7 cellular contexts compared by ENCODE assay signal in the genomic region with DNA sequence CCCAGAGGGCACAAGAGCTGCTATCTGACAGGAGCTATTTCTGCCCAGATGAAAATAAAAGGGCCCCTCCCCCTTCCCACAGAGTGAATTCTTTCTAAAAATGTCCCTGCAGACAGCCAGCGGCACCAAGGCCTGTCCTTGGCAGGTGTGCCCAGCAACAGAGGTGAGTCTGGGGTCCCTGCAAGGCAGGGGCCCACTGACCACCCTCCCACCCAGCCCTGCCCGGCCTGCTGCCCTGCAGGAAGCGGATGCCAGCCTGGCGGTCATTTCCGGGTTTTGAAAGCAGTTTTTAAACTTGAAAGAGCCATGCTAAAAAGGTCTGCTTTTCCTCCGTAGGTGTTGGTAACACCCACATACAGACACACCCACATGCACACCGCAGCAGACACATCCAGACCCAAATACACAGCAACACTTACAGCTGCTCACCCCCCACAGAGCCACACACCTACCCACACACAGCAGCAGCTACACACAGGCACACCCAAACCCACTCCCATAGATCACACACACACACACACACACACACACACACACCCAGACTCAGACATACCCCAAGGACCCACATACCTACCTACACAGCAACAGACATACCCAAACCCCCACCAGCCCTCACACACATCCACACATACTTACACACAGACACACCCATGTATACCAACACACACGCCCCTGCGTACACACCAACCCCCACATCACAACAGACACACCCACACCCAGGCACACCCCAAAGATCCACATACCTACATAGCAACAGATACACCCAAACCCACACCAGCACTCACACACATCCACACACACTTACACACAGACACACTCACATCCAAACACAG. TPM values are rescaled to one million over a fixed set of nuclear protein-coding genes. Genes with fewer than 3 reads are reported as not detected.
DNase-seq lines count a peak whose midpoint lies in the region; ATAC-seq, FAIRE-seq and TF ChIP-seq lines count a peak whose summit lies in the region.

No MANE protein-coding gene starts in this region.

- TF ChIP-seq RAD21 in GM12878 (IDR thresholded peaks at IDR 0.05; ENCODE audit: insufficient read depth, low read depth, low read length): no peak

- no peaks in the 10 kb centered on the region for H3K27me3 ChIP-seq in GM12878 (replicated peaks in 1 of 2; ENCODE audit: control insufficient read depth in 2 of 2, insufficient read depth in 2 of 2, low read length in 1 of 2)

- H3K79me2 ChIP-seq in GM12878 (ENCODE audit: control insufficient read depth, insufficient read depth, low read length): peaks cover 34% of the 10 kb centered on the region

- no peak for TF ChIP-seq CTCF in GM12878 (IDR thresholded peaks at IDR 0.05 in 2 of 3, conservative IDR thresholded peaks at IDR 0.05 in 1 of 3; ENCODE audit: control insufficient read depth in 2 of 3, extremely low read depth in 1 of 3, insufficient read depth in 1 of 3, low read depth in 3 of 3, low read length in 3 of 3)

- H3K36me3 ChIP-seq in GM12878 (ENCODE audit: control insufficient read depth in 2 of 2, insufficient read depth in 2 of 2, low read length in 1 of 2): no peaks in the 10 kb centered on the region; a peak in 1 of 4 replicates

- 0% methylated on average over 9 of the region's 9 CpGs for WGBS in GM12878 (ENCODE audit: insufficient coverage, insufficient replicate concordance, low lambda C conversion rate, missing lambda C conversion rate)

- ATAC-seq in GM18868 (IDR thresholded peaks at IDR 0.05; ENCODE audit: unreplicated experiment): peak; percentile 37
- peak; percentile 36 for ATAC-seq in HG03439 (IDR thresholded peaks at IDR 0.05; ENCODE audit: unreplicated experiment)
- peak; percentile 55 for ATAC-seq in GM12878

- H3K4me1 ChIP-seq in GM12878 (ENCODE audit: control insufficient read depth, insufficient read depth, low read length): peaks cover 31% of the 10 kb centered on the region

- POLR2A ChIA-PET in GM12878 (lab: Charles Lee): interaction anchor here (0.5 to 2.5 kb wide), 12 partner anchors 10 to 249 kb away, joined by 3 to 14 read pairs (median 5); no protein-coding TSS in a partner anchor

- peak overlapping the region; percentile 81 for H3K4me3 ChIP-seq in GM12878

- TF ChIP-seq EP300 in GM12878 (IDR thresholded peaks at IDR 0.05; ENCODE audit: borderline replicate concordance in 1 of 2, control insufficient read depth in 1 of 2, low read depth in 2 of 2, low read length in 2 of 2): 0 out of 4 replicates have a peak, but pooled peaks of 1 of the 2 experiments have one; percentile 17

- no peak for TF ChIP-seq POLR2A in GM12878 (IDR thresholded peaks at IDR 0.05; ENCODE audit: low read depth, low read length)

- H4K20me1 ChIP-seq in GM12878 (ENCODE audit: control insufficient read depth, insufficient read depth): no peaks in the 10 kb centered on the region

- no TSS peak for BruUV-seq in GM12878 (replicated peaks; lab: Mats Ljungman, UMichigan)

- H2AFZ ChIP-seq in GM12878 (ENCODE audit: control insufficient read depth, low read depth, low read length): peak overlapping the region; percentile 89

- CTCF ChIA-PET in GM12878 (lab: Yijun Ruan, JAX): interaction anchor here (0.6 to 2.6 kb wide), 14 partner anchors 8 to 444 kb away, joined by 3 to 9 read pairs (median 4); no protein-coding TSS in a partner anchor

- in situ Hi-C loops in GM12878 (cut with MboI): no loop called here

- no peaks in the 10 kb centered on the region for H3K9me3 ChIP-seq in GM12878 (replicated peaks; ENCODE audit: control insufficient read depth, insufficient read depth, low read length)

- peak overlapping the region; percentile 82 for H3K9ac ChIP-seq in GM12878 (ENCODE audit: control insufficient read depth, insufficient read depth, low read length)

- H3K4me2 ChIP-seq in GM12878 (ENCODE audit: control insufficient read depth, insufficient read depth): peak overlapping the region; percentile 99

- intact Hi-C loops in GM12878 (cut with micrococcal nuclease; ENCODE audit: unreplicated experiment): loop anchor here (1.0 kb wide), 1 partner anchor 44 kb away; no protein-coding TSS in a partner anchor

- SMC1A ChIA-PET in GM12878 (lab: Charles Lee; ENCODE audit: uncharacterized antibody, unreplicated experiment): interaction anchor here (0.7 to 11.4 kb wide), 10 partner anchors 9 to 265 kb away, joined by 3 to 147 read pairs (median 6); a partner anchor contains a TSS

- H3K27ac ChIP-seq in GM12878 (ENCODE audit: control insufficient read depth, insufficient read depth): peak overlapping the region; percentile 88

- no peak for FAIRE-seq in GM12878 (lab: Jason Lieb, UNC)

- RAD21 ChIA-PET in GM12878 (lab: Charles Lee; ENCODE audit: unreplicated experiment): interaction anchor here (0.7 to 5.2 kb wide), 16 partner anchors 10 to 266 kb away, joined by 3 to 46 read pairs (median 4); a partner anchor contains a TSS

- DNase-seq in T-helper 9 cell (peak; percentile 71), GM12878 (ENCODE audit: low read depth, low spot score) (no peak), islet precursor cell (peak; percentile 73), NCI-H1092 (lab: John Stamatoyannopoulos, UW) (no peak)
- DNase-seq in stimulated activated CD4-positive, alpha-beta T cell treated with anti-CD3 and anti-CD28 coated beads, TNF-alpha, amount 100 ng/mL, for 1 hour (ENCODE audit: low read depth in 3 of 3, low spot score in 1 of 3): peak in 2 of 3 donors; percentile 60 to 77

TF ChIP-seq in GM12878, 131 proteins besides CTCF, POLR2A, EP300 and RAD21 (continues in another document):
- TF ChIP-seq TARDBP (IDR thresholded peaks at IDR 0.05; ENCODE audit: borderline replicate concordance) (peak; percentile 38; the same call in 1 of the 2 replicates), ZBED1 (IDR thresholded peaks at IDR 0.05; ENCODE audit: borderline replicate concordance) (no peak), HDGF (IDR thresholded peaks at IDR 0.05) (peak; percentile 100), ZNF622 (IDR thresholded peaks at IDR 0.05) (no peak), NFYA (IDR thresholded peaks at IDR 0.05; ENCODE audit: borderline replicate concordance, low read depth, low read length) (no peak), RCOR1 (conservative IDR thresholded peaks at IDR 0.05; ENCODE audit: low read depth, low read length) (no peak), FOXM1 (IDR thresholded peaks at IDR 0.05; ENCODE audit: low read depth, low read length) (no peak), YBX1 (IDR thresholded peaks at IDR 0.05) (no peak)
- TF ChIP-seq, protein P1, sequence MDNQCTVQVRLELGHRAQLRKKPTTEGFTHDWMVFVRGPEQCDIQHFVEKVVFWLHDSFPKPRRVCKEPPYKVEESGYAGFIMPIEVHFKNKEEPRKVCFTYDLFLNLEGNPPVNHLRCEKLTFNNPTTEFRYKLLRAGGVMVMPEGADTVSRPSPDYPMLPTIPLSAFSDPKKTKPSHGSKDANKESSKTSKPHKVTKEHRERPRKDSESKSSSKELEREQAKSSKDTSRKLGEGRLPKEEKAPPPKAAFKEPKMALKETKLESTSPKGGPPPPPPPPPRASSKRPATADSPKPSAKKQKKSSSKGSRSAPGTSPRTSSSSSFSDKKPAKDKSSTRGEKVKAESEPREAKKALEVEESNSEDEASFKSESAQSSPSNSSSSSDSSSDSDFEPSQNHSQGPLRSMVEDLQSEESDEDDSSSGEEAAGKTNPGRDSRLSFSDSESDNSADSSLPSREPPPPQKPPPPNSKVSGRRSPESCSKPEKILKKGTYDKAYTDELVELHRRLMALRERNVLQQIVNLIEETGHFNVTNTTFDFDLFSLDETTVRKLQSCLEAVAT (IDR thresholded peaks at IDR 0.05): peak; percentile 91
- TF ChIP-seq, protein P2, sequence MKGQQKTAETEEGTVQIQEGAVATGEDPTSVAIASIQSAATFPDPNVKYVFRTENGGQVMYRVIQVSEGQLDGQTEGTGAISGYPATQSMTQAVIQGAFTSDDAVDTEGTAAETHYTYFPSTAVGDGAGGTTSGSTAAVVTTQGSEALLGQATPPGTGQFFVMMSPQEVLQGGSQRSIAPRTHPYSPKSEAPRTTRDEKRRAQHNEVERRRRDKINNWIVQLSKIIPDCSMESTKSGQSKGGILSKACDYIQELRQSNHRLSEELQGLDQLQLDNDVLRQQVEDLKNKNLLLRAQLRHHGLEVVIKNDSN (IDR thresholded peaks at IDR 0.05; ENCODE audit: borderline replicate concordance, extremely low read length, insufficient read depth, low read depth, low read length): no peak

RNA-seq across cellular contexts. Expression of a gene that starts 7.6 kb away (rescaled TPM):
- 8.2 and 9.1 TPM in 2 replicates for total RNA-seq in GM12878 (2013; cell fraction: nucleolus; rRNA removed)
- total RNA-seq in GM12878 (2014; rRNA removed) (3.9 and 4.9 TPM in 2 replicates), GM12878 (2014; rRNA removed; fragmentation: Illumina TruSeq; extraction: Trizol) (4.0 and 4.3 TPM in 2 replicates), GM12878 (2021) (58.0 and 64.9 TPM in 2 replicates)
- 14.3 TPM for polyA plus RNA-seq in GM12878 (2011; ENCODE audit: low read depth)
- polyA plus RNA-seq in GM12878 (2011; rRNA removed) (12.8 and 16.0 TPM in 2 replicates), GM12878 (2014; fragmentation: Illumina TruSeq; extraction: Trizol) (17.4 and 22.0 TPM in 2 replicates), GM12878 (2014; fragmentation: Nextera tagmentation; extraction: Ambion mirVana) (10 to 100 TPM; 25.5 to 43.3 TPM), GM12878 (2014; rRNA removed) (21.7 and 28.8 TPM in 2 replicates), GM12878 (2016; fragmentation: Nextera tagmentation; extraction: Ambion mirVana) (10 to 100 TPM in 1 of 2 experiments, 1 to 10 TPM in 1; 8.8 to 54.6 TPM)
- 7.2 TPM in 2 replicates for polyA plus RNA-seq in GM12878 (2011; cell fraction: cytosol; rRNA removed)
- polyA plus RNA-seq in GM12878 (2011; cell fraction: nucleus; rRNA removed): 16.1 and 27.5 TPM in 2 replicates
- polyA plus RNA-seq in GM12878 (2012): 30.3 and 31.6 TPM in 2 replicates
- 4.1 and 5.2 TPM in 2 replicates for polyA minus RNA-seq in GM12878 (2011; rRNA and poly(A)+ RNA removed)
- 21.9 and 27.0 TPM in 2 replicates for polyA minus RNA-seq in GM12878 (2011; cell fraction: cytosol; rRNA and poly(A)+ RNA removed)
- polyA minus RNA-seq in GM12878 (2011; cell fraction: nucleus; rRNA and poly(A)+ RNA removed): 9.4 and 21.8 TPM in 2 replicates

Comparison
In these comparisons a context has a peak if more than half of its experiments do, and no peak if none do; other contexts are left out.
1. DNase-seq: peak in T-helper 9 cell (single experiment), islet precursor cell (single experiment) and stimulated activated CD4-positive, alpha-beta T cell treated with anti-CD3 and anti-CD28 coated beads, TNF-alpha, amount 100 ng/mL, for 1 hour (2 of 3); none in GM12878 (single experiment) and NCI-H1092 (single experiment).
2. Peak in every context shown above with its lines, with median percentiles within 50 percentile points of each other: ATAC-seq.